Comparison of ENCODE assay signal across 1 cellular context in genomic region chr2:216507220-216508143, GRCh38.
A peak's percentile ranks its signal among the peaks of the same experiment; 100 is the strongest.
TF ChIP-seq lines count a peak whose summit lies in the region.

No MANE protein-coding gene starts in this region.

TF ChIP-seq in WTC11, 78 proteins besides CTCF, POLR2A, EP300 and RAD21 (continued from another document):
- TF ChIP-seq STAT6 (CRISPR knock-in tag; conservative IDR thresholded peaks at IDR 0.05; ENCODE audit: low read depth) (no peak), PRRX2 (CRISPR knock-in tag; IDR thresholded peaks at IDR 0.05) (0 out of 2 replicates have a peak, but pooled peaks have one; percentile 71), USF1 (CRISPR knock-in tag; IDR thresholded peaks at IDR 0.05) (no peak), ZNF512 (CRISPR knock-in tag; IDR thresholded peaks at IDR 0.05; ENCODE audit: borderline replicate concordance) (no peak)
TF ChIP-seq in WTC11: peak in this region for 6.
